ENCODE assay signal across 12 cellular contexts in the genomic region with DNA sequence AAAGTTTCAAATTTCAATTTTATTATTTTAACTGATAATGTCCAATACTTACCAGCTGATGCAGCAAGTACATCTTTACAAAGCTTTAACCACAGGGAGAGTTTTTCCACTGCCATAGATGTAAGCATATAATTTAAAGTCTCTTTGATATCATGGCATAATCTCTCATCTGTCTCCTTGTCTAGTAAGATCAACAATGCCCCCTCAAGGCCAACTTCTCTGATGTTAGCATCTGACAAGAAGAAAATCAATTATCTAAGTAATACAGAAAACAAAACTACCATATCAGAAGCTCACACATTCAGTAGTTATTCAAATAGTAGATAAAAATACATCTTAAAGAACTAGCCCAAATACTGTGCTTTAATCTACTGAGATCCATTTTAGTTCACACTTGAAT.
A peak's percentile ranks its signal among the peaks of the same experiment; 100 is the strongest.
DNase-seq lines count a peak whose midpoint lies in the region; ATAC-seq, FAIRE-seq and TF ChIP-seq lines count a peak whose summit lies in the region.
"Had no signal": no experiment of that assay in that cellular context is flagged by ENCODE, and none has a peak within 500 bp of the region (broad histone marks: within the 10 kb centered on the region; RNA-seq: fewer than 3 reads in every experiment).

No MANE protein-coding gene starts in this region.

- H3K9ac ChIP-seq in GM12878 (ENCODE audit: control insufficient read depth, insufficient read depth, low read length) (no peak overlapping the region), mesendoderm (ENCODE audit: low read length) (no peak overlapping the region)

- no peak overlapping the region for H2BK15ac ChIP-seq in mesendoderm (replicated peaks; ENCODE audit: low read depth)

- no peak overlapping the region for H3K18ac ChIP-seq in mesendoderm (ENCODE audit: low read length)

- no peak overlapping the region for H2BK5ac ChIP-seq in mesendoderm (ENCODE audit: low read length)

- ATAC-seq in GM12878 (peak; percentile 35; the same call in 1 of the 3 replicates), GM21786 (IDR thresholded peaks at IDR 0.05; ENCODE audit: unreplicated experiment) (no peak), HG03025 (IDR thresholded peaks at IDR 0.05; ENCODE audit: low FRiP score, unreplicated experiment) (no peak), GM18505 (IDR thresholded peaks at IDR 0.05; ENCODE audit: unreplicated experiment) (no peak)

- H2AFZ ChIP-seq in GM12878 (ENCODE audit: control insufficient read depth, low read depth, low read length): no peak overlapping the region

- H3K79me1 ChIP-seq in mesendoderm (ENCODE audit: low read length): no peaks in the 10 kb centered on the region

- peaks cover 3% of the 10 kb centered on the region; the same call in 1 of the 3 replicates for H3K9me3 ChIP-seq in GM12878 (replicated peaks; ENCODE audit: control insufficient read depth, insufficient read depth, low read length)
- H3K9me3 ChIP-seq: thyroid gland had no signal

- peak; percentile 31; the same call in 1 of the 2 replicates for TF ChIP-seq RAD21 in GM12878 (IDR thresholded peaks at IDR 0.05; ENCODE audit: insufficient read depth, low read depth, low read length)

- DNase-seq in ELR (ENCODE audit: low read depth) (peak; percentile 51), M059J (ENCODE audit: low read depth) (peak; percentile 46), GM12878 (ENCODE audit: low read depth, low spot score) (no peak), mesendoderm (peak; percentile 4)
- DNase-seq: NCI-H1436 treated with DMSO at 0.1 percent for 48 hours, thyroid gland had no signal

- H2BK120ac ChIP-seq in mesendoderm (ENCODE audit: low read depth, low read length): no peak overlapping the region

- RAD21 ChIA-PET in GM12878 (lab: Charles Lee; ENCODE audit: unreplicated experiment): interaction anchor here (0.9 to 1.3 kb wide), 3 partner anchors 64 to 118 kb away, joined by 3 to 5 read pairs (median 3); a partner anchor contains a TSS

- CTCF ChIA-PET in GM12878 (lab: Yijun Ruan, JAX): interaction anchor here (0.6 to 1.2 kb wide), 5 partner anchors 43 to 331 kb away, joined by 3 read pairs; a partner anchor contains a TSS

- no peak overlapping the region for H3K23ac ChIP-seq in mesendoderm (ENCODE audit: low read length)

- H3K4me2 ChIP-seq in GM12878 (ENCODE audit: control insufficient read depth, insufficient read depth) (no peak overlapping the region), mesendoderm (ENCODE audit: low read length) (no peak overlapping the region)

- peak in 2 of 3 experiments; percentile 5 to 42; a peak in 1 of 6 replicates for TF ChIP-seq CTCF in GM12878 (IDR thresholded peaks at IDR 0.05 in 2 of 3, conservative IDR thresholded peaks at IDR 0.05 in 1 of 3; ENCODE audit: control insufficient read depth in 2 of 3, extremely low read depth in 1 of 3, insufficient read depth in 1 of 3, low read depth in 3 of 3, low read length in 3 of 3)

- H3K27ac ChIP-seq in GM12878 (ENCODE audit: control insufficient read depth, insufficient read depth): no peak overlapping the region
- no peak overlapping the region for H3K27ac ChIP-seq in mesendoderm (ENCODE audit: low read depth, low read length)
- H3K27ac ChIP-seq: cardiac muscle cell, neutrophil, SK-N-MC, thyroid gland had no signal

- no peak overlapping the region for H3K4ac ChIP-seq in mesendoderm (ENCODE audit: low read depth, low read length)

- peak; percentile 35 for FAIRE-seq in GM12878 (lab: Jason Lieb, UNC)

- BruUV-seq in GM12878 (replicated peaks; lab: Mats Ljungman, UMichigan): no TSS peak

- no peak for TF ChIP-seq EP300 in GM12878 (IDR thresholded peaks at IDR 0.05; ENCODE audit: borderline replicate concordance in 1 of 2, control insufficient read depth in 1 of 2, low read depth in 2 of 2, low read length in 2 of 2)

- POLR2A ChIA-PET in GM12878 (lab: Charles Lee): no interaction called here

- H3K27me3 ChIP-seq in GM12878 (replicated peaks in 1 of 2; ENCODE audit: control insufficient read depth in 2 of 2, insufficient read depth in 2 of 2, low read length in 1 of 2): no peaks in the 10 kb centered on the region
- H3K27me3 ChIP-seq in mesendoderm (ENCODE audit: insufficient read depth, low read length, poor library complexity): no peaks in the 10 kb centered on the region
- H3K27me3 ChIP-seq: cardiac muscle cell, neutrophil, thyroid gland had no signal

- H3K79me2 ChIP-seq in GM12878 (ENCODE audit: control insufficient read depth, insufficient read depth, low read length) (no peaks in the 10 kb centered on the region), mesendoderm (ENCODE audit: control insufficient read depth, insufficient read depth, low read length) (no peaks in the 10 kb centered on the region)

- H3K4me3 ChIP-seq in GM12878: no peak overlapping the region
- no peak overlapping the region for H3K4me3 ChIP-seq in mesendoderm (ENCODE audit: low read length)
- H3K4me3 ChIP-seq: cardiac muscle cell, SK-N-MC, thyroid gland had no signal

- SMC1A ChIA-PET in GM12878 (lab: Charles Lee; ENCODE audit: uncharacterized antibody, unreplicated experiment): interaction anchor here (0.6 to 1.1 kb wide), 5 partner anchors 10 to 153 kb away, joined by 3 to 5 read pairs (median 3); no protein-coding TSS in a partner anchor

- intact Hi-C loops in GM12878 (cut with micrococcal nuclease; ENCODE audit: unreplicated experiment): no loop called here

- no peaks in the 10 kb centered on the region for H4K20me1 ChIP-seq in GM12878 (ENCODE audit: control insufficient read depth, insufficient read depth)

- in situ Hi-C loops in GM12878 (cut with MboI): no loop called here

- TF ChIP-seq POLR2A in GM12878 (IDR thresholded peaks at IDR 0.05; ENCODE audit: low read depth, low read length) (no peak), GM18505 (IDR thresholded peaks at IDR 0.05; ENCODE audit: borderline replicate concordance, extremely low read depth, insufficient read depth, insufficient read length) (no peak)

- no peak overlapping the region for H4K8ac ChIP-seq in mesendoderm (ENCODE audit: low read depth, low read length)

- H3K56ac ChIP-seq in mesendoderm (ENCODE audit: low read length): no peak overlapping the region

- H3K4me1 ChIP-seq in GM12878 (ENCODE audit: control insufficient read depth, insufficient read depth, low read length): no peaks in the 10 kb centered on the region
- no peaks in the 10 kb centered on the region for H3K4me1 ChIP-seq in mesendoderm (ENCODE audit: control insufficient read depth, low read depth, low read length)

- no peak overlapping the region for H2AK5ac ChIP-seq in mesendoderm (ENCODE audit: low read length)

- H3K36me3 ChIP-seq in GM12878 (ENCODE audit: control insufficient read depth in 2 of 2, insufficient read depth in 2 of 2, low read length in 1 of 2): no peaks in the 10 kb centered on the region
- H3K36me3 ChIP-seq in mesendoderm (ENCODE audit: control insufficient read depth, insufficient read depth, low read length): no peaks in the 10 kb centered on the region
- H3K36me3 ChIP-seq: thyroid gland had no signal

- H4K5ac ChIP-seq in mesendoderm (ENCODE audit: low read length): no peak overlapping the region

TF ChIP-seq in GM12878, 131 proteins besides CTCF, POLR2A, EP300 and RAD21:
- TF ChIP-seq, protein P1, sequence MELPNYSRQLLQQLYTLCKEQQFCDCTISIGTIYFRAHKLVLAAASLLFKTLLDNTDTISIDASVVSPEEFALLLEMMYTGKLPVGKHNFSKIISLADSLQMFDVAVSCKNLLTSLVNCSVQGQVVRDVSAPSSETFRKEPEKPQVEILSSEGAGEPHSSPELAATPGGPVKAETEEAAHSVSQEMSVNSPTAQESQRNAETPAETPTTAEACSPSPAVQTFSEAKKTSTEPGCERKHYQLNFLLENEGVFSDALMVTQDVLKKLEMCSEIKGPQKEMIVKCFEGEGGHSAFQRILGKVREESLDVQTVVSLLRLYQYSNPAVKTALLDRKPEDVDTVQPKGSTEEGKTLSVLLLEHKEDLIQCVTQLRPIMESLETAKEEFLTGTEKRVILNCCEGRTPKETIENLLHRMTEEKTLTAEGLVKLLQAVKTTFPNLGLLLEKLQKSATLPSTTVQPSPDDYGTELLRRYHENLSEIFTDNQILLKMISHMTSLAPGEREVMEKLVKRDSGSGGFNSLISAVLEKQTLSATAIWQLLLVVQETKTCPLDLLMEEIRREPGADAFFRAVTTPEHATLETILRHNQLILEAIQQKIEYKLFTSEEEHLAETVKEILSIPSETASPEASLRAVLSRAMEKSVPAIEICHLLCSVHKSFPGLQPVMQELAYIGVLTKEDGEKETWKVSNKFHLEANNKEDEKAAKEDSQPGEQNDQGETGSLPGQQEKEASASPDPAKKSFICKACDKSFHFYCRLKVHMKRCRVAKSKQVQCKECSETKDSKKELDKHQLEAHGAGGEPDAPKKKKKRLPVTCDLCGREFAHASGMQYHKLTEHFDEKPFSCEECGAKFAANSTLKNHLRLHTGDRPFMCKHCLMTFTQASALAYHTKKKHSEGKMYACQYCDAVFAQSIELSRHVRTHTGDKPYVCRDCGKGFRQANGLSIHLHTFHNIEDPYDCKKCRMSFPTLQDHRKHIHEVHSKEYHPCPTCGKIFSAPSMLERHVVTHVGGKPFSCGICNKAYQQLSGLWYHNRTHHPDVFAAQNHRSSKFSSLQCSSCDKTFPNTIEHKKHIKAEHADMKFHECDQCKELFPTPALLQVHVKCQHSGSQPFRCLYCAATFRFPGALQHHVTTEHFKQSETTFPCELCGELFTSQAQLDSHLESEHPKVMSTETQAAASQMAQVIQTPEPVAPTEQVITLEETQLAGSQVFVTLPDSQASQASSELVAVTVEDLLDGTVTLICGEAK (IDR thresholded peaks at IDR 0.05; ENCODE audit: borderline replicate concordance): no peak
- peak; percentile 26; the same call in 1 of the 2 replicates for TF ChIP-seq SMC3 (IDR thresholded peaks at IDR 0.05; ENCODE audit: borderline replicate concordance, low read length)
- no peak for TF ChIP-seq GABPA (IDR thresholded peaks at IDR 0.05; ENCODE audit: low read depth)
